ENCODE assay signal across 8 cellular contexts in the genomic region with DNA sequence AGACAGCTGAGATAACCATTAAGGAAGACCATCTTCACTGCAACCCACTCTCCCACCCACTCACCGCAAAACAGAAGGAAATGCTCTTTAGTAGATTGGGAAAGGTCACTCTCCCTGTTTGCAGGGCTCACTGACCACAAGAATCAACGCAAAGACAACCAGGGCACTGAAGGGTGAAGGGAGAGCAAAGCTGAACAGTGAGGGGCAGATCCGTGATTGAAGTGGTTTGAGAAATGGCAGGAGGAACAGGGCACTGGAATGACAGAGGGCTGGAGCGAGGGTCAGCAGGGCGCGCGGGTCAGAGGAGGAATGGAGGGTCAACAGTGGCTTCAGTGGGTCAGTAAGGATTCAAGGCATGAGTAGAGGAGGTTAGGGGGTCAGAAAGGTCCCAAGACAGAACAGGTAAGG. TPM values are rescaled to one million over a fixed set of nuclear protein-coding genes. Genes with fewer than 3 reads are reported as not detected.
DNase-seq lines count a peak whose midpoint lies in the region; ATAC-seq and TF ChIP-seq lines count a peak whose summit lies in the region.

No MANE protein-coding gene starts in this region.

- peak overlapping the region; percentile 90 for H3K4me3 ChIP-seq in GM12865 (ENCODE audit: low read depth, low read length)

- DNase-seq in GM12865 (ENCODE audit: low read depth) (no peak), immature natural killer cell (no peak), NCI-H2196 (lab: John Stamatoyannopoulos, UW; ENCODE audit: unreplicated experiment) (no peak)
- no peak for DNase-seq in stimulated activated naive CD8-positive, alpha-beta T cell treated with anti-CD3 and anti-CD28 coated beads, Interleukin-15, Interleukin-2, amounts not matched to agents 100 U/mL and 50 U/mL, for 24 hours

- no peak for TF ChIP-seq CTCF in GM12865 (IDR thresholded peaks at IDR 0.05; ENCODE audit: insufficient read depth, low read depth, low read length, missing control alignments)

- H3K4me1 Mint-ChIP-seq in activated naive CD8-positive, alpha-beta T cell (ENCODE audit: low read depth), result peaks cover 59% of the 10 kb centered on the region
- peaks cover 41 to 58% of the 10 kb centered on the region in 2 donors for H3K4me1 Mint-ChIP-seq in immature natural killer cell

- H3K36me3 Mint-ChIP-seq in activated naive CD8-positive, alpha-beta T cell, result peaks cover 4% of the 10 kb centered on the region
- no peaks in the 10 kb centered on the region for H3K36me3 Mint-ChIP-seq in immature natural killer cell

- ATAC-seq in HG03066 (IDR thresholded peaks at IDR 0.05; ENCODE audit: low read depth, unreplicated experiment) (peak; percentile 1), HG03095 (IDR thresholded peaks at IDR 0.05; ENCODE audit: unreplicated experiment) (no peak), GM18873 (IDR thresholded peaks at IDR 0.05; ENCODE audit: low FRiP score, unreplicated experiment) (no peak)
- ATAC-seq in stimulated activated naive CD8-positive, alpha-beta T cell treated with anti-CD3 and anti-CD28 coated beads, Interleukin-15, Interleukin-2, amounts not matched to agents 100 U/mL and 50 U/mL, for 24 hours, result peak; percentile 2

- H3K4me3 Mint-ChIP-seq in activated naive CD8-positive, alpha-beta T cell, result peak overlapping the region; percentile 95
- peak overlapping the region; percentile 94 to 99 (median 97) for H3K4me3 Mint-ChIP-seq in immature natural killer cell

- peak overlapping the region; percentile 98 for H3K27ac Mint-ChIP-seq in activated naive CD8-positive, alpha-beta T cell
- peak overlapping the region; percentile 90 to 97 (median 95) for H3K27ac Mint-ChIP-seq in immature natural killer cell

- no peaks in the 10 kb centered on the region for H3K9me3 Mint-ChIP-seq in activated naive CD8-positive, alpha-beta T cell (ENCODE audit: low read depth)
- H3K9me3 Mint-ChIP-seq in immature natural killer cell, result no peaks in the 10 kb centered on the region

- no peaks in the 10 kb centered on the region for H3K27me3 Mint-ChIP-seq in activated naive CD8-positive, alpha-beta T cell
- H3K27me3 Mint-ChIP-seq in immature natural killer cell (ENCODE audit: low read depth in 3 of 3), result peaks cover 0 to 2% (median 0%) of the 10 kb centered on the region in 3 donors

RNA-seq across cellular contexts. Expression of a gene that starts 0.5 kb away (rescaled TPM):
- polyA plus RNA-seq in immature natural killer cell, result 10 to 100 TPM; 22.3 to 39.6 (median 32.1) TPM

RNA-seq across cellular contexts. Expression of a gene that starts 11.6 kb away (rescaled TPM):
- polyA plus RNA-seq in immature natural killer cell, result 1 to 10 TPM; 2.6 to 5.4 (median 3.4) TPM

Comparison
In these comparisons a context has a peak if more than half of its experiments do, and no peak if none do; other contexts are left out.
1. ATAC-seq: peak in HG03066 (single experiment) and stimulated activated naive CD8-positive, alpha-beta T cell treated with anti-CD3 and anti-CD28 coated beads, Interleukin-15, Interleukin-2, amounts not matched to agents 100 U/mL and 50 U/mL, for 24 hours (single experiment); none in HG03095 (single experiment) and GM18873 (single experiment).